In the genomic region with DNA sequence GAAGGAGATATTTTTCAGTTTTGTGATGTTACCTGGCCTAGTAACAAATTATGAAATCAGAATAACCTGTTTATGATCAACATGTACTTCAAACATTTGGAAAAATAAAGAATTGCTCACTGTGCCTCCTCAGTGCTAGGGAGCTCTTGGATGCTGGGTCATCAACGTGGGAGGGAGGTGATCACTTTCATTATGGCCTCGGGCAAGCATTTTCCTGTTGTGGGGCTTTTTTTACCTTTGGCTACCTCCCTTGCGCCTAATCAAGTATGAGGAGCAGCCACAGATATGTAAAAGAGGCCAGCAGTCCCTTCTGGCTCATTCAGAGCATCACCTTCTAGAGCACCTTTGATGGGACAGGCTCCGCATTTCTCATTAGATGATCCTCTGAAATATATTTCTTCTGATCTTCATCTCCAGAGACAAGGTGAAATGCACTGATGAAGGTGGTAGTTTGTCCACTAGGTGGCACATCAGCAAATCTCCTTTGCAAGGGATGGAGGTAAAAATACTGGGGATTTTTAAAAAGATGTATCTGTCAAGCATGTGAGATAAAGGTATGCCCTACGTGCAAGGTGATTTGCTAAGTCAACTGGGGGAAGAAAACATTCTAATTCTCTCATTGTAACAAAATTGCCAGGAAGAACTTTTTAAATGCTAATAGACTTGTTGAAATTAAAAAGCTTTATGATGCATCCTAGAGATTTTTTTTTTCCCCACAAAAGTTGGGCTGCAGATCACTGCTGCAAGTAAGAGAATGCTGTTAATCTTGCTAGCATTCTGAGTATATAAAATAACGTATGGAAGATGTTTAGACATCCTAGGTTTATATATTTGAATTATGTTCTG, we compare ENCODE assay signal across 9 cellular contexts.
A peak's percentile ranks its signal among the peaks of the same experiment; 100 is the strongest.
DNase-seq lines count a peak whose midpoint lies in the region; ATAC-seq and TF ChIP-seq lines count a peak whose summit lies in the region.
"Had no signal": no experiment of that assay in that cellular context is flagged by ENCODE, and none has a peak within 500 bp of the region (broad histone marks: within the 10 kb centered on the region; RNA-seq: fewer than 3 reads in every experiment).

No MANE protein-coding gene starts in this region.

- H3K4me1 Mint-ChIP-seq in CD14-positive monocyte (peaks cover 9% of the 10 kb centered on the region), mesothelial cell of epicardium (peaks cover 10% of the 10 kb centered on the region)

- H3K27ac ChIP-seq in coronary artery (no peak overlapping the region), transverse colon (no peak overlapping the region)
- H3K27ac ChIP-seq: SJSA1 had no signal

- no peaks in the 10 kb centered on the region for H3K9me3 ChIP-seq in transverse colon
- H3K9me3 ChIP-seq: SJSA1 had no signal

- 38 to 40% methylated on average over 4 to 6 of the region's 6 CpGs for WGBS in transverse colon (ENCODE audit: low coverage in 1 of 2), 2 donors

- no peak overlapping the region for H3K4me3 ChIP-seq in Jurkat, Clone E6-1 (ENCODE audit: low read length)
- H3K4me3 ChIP-seq in coronary artery (no peak overlapping the region), transverse colon (no peak overlapping the region)
- H3K4me3 ChIP-seq: SJSA1 had no signal

- no peak overlapping the region for H3K27ac Mint-ChIP-seq in CD14-positive monocyte
- no peak overlapping the region for H3K27ac Mint-ChIP-seq in mesothelial cell of epicardium

- no peaks in the 10 kb centered on the region for H3K4me1 ChIP-seq in transverse colon
- H3K4me1 ChIP-seq: SJSA1 had no signal

- DNase-seq in CD14-positive monocyte (ENCODE audit: low spot score) (no peak), SW 1271 (lab: John Stamatoyannopoulos, UW) (peak; percentile 8 to 58), coronary artery (ENCODE audit: low spot score) (no peak), mesothelial cell of epicardium (ENCODE audit: low spot score in 2 of 2, unreplicated experiment in 2 of 2) (peak in 1 of 2 experiments; percentile 39), transverse colon (peak; percentile 37)
- peak; percentile 33 for DNase-seq in Jurkat, Clone E6-1 (ENCODE audit: low read depth, low spot score)

- H3K36me3 Mint-ChIP-seq in CD14-positive monocyte (no peaks in the 10 kb centered on the region), mesothelial cell of epicardium (no peaks in the 10 kb centered on the region)

- in situ Hi-C loops in transverse colon (cut with MboI; ENCODE audit: low pct_ligation_motif_present in 1 of 4, low pct_unique_long_range_greater_than_20kb in 1 of 4, low sequenced_read_pairs in 3 of 4) = loop anchor here in 2 of 4 donors (25.0 kb wide), 1 partner anchor 348 kb away; no protein-coding TSS in a partner anchor

- no peak overlapping the region for H3K4me3 Mint-ChIP-seq in CD14-positive monocyte
- no peak overlapping the region for H3K4me3 Mint-ChIP-seq in mesothelial cell of epicardium

- peak; percentile 83 for TF ChIP-seq CTCF in CD14-positive monocyte (IDR thresholded peaks at IDR 0.05)
- peak; percentile 51 for TF ChIP-seq CTCF in coronary artery (IDR thresholded peaks at IDR 0.05)
- peak; percentile 87 for TF ChIP-seq CTCF in mesothelial cell of epicardium (IDR thresholded peaks at IDR 0.05; ENCODE audit: unreplicated experiment)
- peak; percentile 57 to 74 (median 67) for TF ChIP-seq CTCF in transverse colon (IDR thresholded peaks at IDR 0.05)

- H3K36me3 ChIP-seq in transverse colon = no peaks in the 10 kb centered on the region
- H3K36me3 ChIP-seq: SJSA1 had no signal

- intact Hi-C loops in CD14-positive monocyte (cut with micrococcal nuclease) (loop anchor here (2.0 to 10.0 kb wide), 2 partner anchors 48 to 60 kb away; no protein-coding TSS in a partner anchor), transverse colon (cut with DNase I; ENCODE audit: low total_unique reads) (no loop called here)

- TF ChIP-seq EP300 in transverse colon (IDR thresholded peaks at IDR 0.05; ENCODE audit: low read depth) = no peak

- H3K9me3 Mint-ChIP-seq in CD14-positive monocyte (no peaks in the 10 kb centered on the region), mesothelial cell of epicardium (no peaks in the 10 kb centered on the region)

- ATAC-seq in GM18519 (IDR thresholded peaks at IDR 0.05; ENCODE audit: low FRiP score, unreplicated experiment) (peak; percentile 62), HG02852 (IDR thresholded peaks at IDR 0.05; ENCODE audit: unreplicated experiment) (no peak)

- no peaks in the 10 kb centered on the region for H3K27me3 ChIP-seq in transverse colon

- H3K27me3 Mint-ChIP-seq in CD14-positive monocyte (ENCODE audit: low read depth in 3 of 3) = peaks cover 2 to 10% (median 8%) of the 10 kb centered on the region in 3 donors
- H3K27me3 Mint-ChIP-seq in mesothelial cell of epicardium (ENCODE audit: low read depth) = peaks cover 13% of the 10 kb centered on the region

- TF ChIP-seq POLR2A in transverse colon (IDR thresholded peaks at IDR 0.05) = no peak

Comparison
In these comparisons a context has a peak if more than half of its experiments do, and no peak if none do; other contexts are left out.
1. DNase-seq: peak in Jurkat, Clone E6-1 (single experiment), SW 1271 (2 of 2) and transverse colon (single experiment); none in CD14-positive monocyte (single experiment) and coronary artery (single experiment).
2. Peak in every context shown above with its lines, with median percentiles within 50 percentile points of each other: CTCF ChIP-seq.